In genomic region chr4:184472540-184473264, GRCh38 we compare ENCODE assay signal across 8 cellular contexts. TPM values are rescaled to one million over a fixed set of nuclear protein-coding genes. Genes with fewer than 3 reads are reported as not detected.
A peak's percentile ranks its signal among the peaks of the same experiment; 100 is the strongest.
DNase-seq lines count a peak whose midpoint lies in the region; ATAC-seq and TF ChIP-seq lines count a peak whose summit lies in the region.

No MANE protein-coding gene starts in this region.

- H3K4me3 ChIP-seq in GM12865 (ENCODE audit: low read depth, low read length) (peak overlapping the region; percentile 83), mucosa of rectum (ENCODE audit: low read length in 2 of 2) (peak overlapping the region; percentile 82 to 98), stomach smooth muscle (ENCODE audit: low read length in 2 of 2) (peak overlapping the region; percentile 83 to 98)

- peak; percentile 29 for ATAC-seq in HG02885 (IDR thresholded peaks at IDR 0.05; ENCODE audit: poor library complexity, unreplicated experiment)
- ATAC-seq in activated T-cell treated with anti-CD3 and anti-CD28 coated beads, Interleukin-2, amount 50 U/mL, for 72 hours (replicated peaks in 1 of 2): peak; percentile 54 to 59
- ATAC-seq in esophagus mucosa: peak; percentile 50

- H3K9me3 Mint-ChIP-seq in activated T-cell treated with anti-CD3 and anti-CD28 coated beads, Interleukin-2, amount 50 U/mL, for 72 hours: no peaks in the 10 kb centered on the region

- H3K27me3 Mint-ChIP-seq in activated T-cell treated with anti-CD3 and anti-CD28 coated beads, Interleukin-2, amount 50 U/mL, for 72 hours (ENCODE audit: low read depth): no peaks in the 10 kb centered on the region

- H3K36me3 Mint-ChIP-seq in activated T-cell treated with anti-CD3 and anti-CD28 coated beads, Interleukin-2, amount 50 U/mL, for 72 hours (ENCODE audit: insufficient read depth in 2 of 2): peaks cover 18 to 22% of the 10 kb centered on the region in 2 donors

- H3K27me3 ChIP-seq in mucosa of rectum (ENCODE audit: control insufficient read depth in 2 of 2, insufficient read depth in 2 of 2, low read length in 2 of 2) (no peaks in the 10 kb centered on the region), stomach smooth muscle (ENCODE audit: control insufficient read depth in 1 of 2, insufficient read depth in 2 of 2, low read length in 2 of 2) (no peaks in the 10 kb centered on the region)

- H3K4me1 Mint-ChIP-seq in activated T-cell treated with anti-CD3 and anti-CD28 coated beads, Interleukin-2, amount 50 U/mL, for 72 hours (ENCODE audit: low read depth): peaks cover 54% of the 10 kb centered on the region

- peak overlapping the region; percentile 98 to 99 for H3K27ac ChIP-seq in mucosa of rectum (ENCODE audit: low read depth in 2 of 2, low read length in 2 of 2)
- H3K27ac ChIP-seq in stomach smooth muscle (ENCODE audit: low read length): peak overlapping the region; percentile 85

- peak overlapping the region; percentile 88 for H3K27ac Mint-ChIP-seq in activated T-cell treated with anti-CD3 and anti-CD28 coated beads, Interleukin-2, amount 50 U/mL, for 72 hours

- no peaks in the 10 kb centered on the region for H3K36me3 ChIP-seq in mucosa of rectum (ENCODE audit: control insufficient read depth in 2 of 2, insufficient read depth in 2 of 2, low read length in 2 of 2)
- H3K36me3 ChIP-seq in stomach smooth muscle (ENCODE audit: control insufficient read depth in 2 of 2, insufficient read depth in 2 of 2, low read length in 2 of 2): peaks cover 0 to 2% of the 10 kb centered on the region in 2 donors

- H3K9ac ChIP-seq in mucosa of rectum (ENCODE audit: low read depth in 1 of 2, low read length in 2 of 2) (peak overlapping the region; percentile 92 to 98), stomach smooth muscle (ENCODE audit: low read length in 2 of 2) (peak overlapping the region; percentile 80 to 88)

- DNase-seq in 8988T (peak; percentile 75), GM12865 (ENCODE audit: low read depth) (peak; percentile 83), NOMO-1 treated with dmso at 0.1 percent for 144 hours (lab: John Stamatoyannopoulos, UW; ENCODE audit: unreplicated experiment) (peak; percentile 56)
- DNase-seq in activated T-cell treated with anti-CD3 and anti-CD28 coated beads, Interleukin-2, amount 50 U/mL, for 72 hours: peak; percentile 78 to 83

- peak overlapping the region; percentile 84 to 96 for H3K4me3 Mint-ChIP-seq in activated T-cell treated with anti-CD3 and anti-CD28 coated beads, Interleukin-2, amount 50 U/mL, for 72 hours

- H3K4me1 ChIP-seq in mucosa of rectum (ENCODE audit: control insufficient read depth in 2 of 2, insufficient read depth in 2 of 2, low read length in 2 of 2) (peaks cover 25 to 35% of the 10 kb centered on the region in 2 donors), stomach smooth muscle (ENCODE audit: control insufficient read depth, insufficient read depth, low read length) (peaks cover 33% of the 10 kb centered on the region)

- TF ChIP-seq CTCF in GM12865 (IDR thresholded peaks at IDR 0.05; ENCODE audit: insufficient read depth, low read depth, low read length, missing control alignments): no peak

- H3K9me3 ChIP-seq in mucosa of rectum (ENCODE audit: control insufficient read depth in 2 of 2, low read length in 2 of 2) (no peaks in the 10 kb centered on the region), stomach smooth muscle (ENCODE audit: control insufficient read depth in 2 of 2, low read length in 2 of 2) (no peaks in the 10 kb centered on the region)

RNA-seq across cellular contexts. Expression of gene IRF2, which starts 1.6 kb away (rescaled TPM):
- 10 to 100 TPM; 70.3 TPM for total RNA-seq in activated T-cell treated with anti-CD3 and anti-CD28 coated beads, Interleukin-2, amount 50 U/mL, for 72 hours
- total RNA-seq in esophagus mucosa: 19.1 TPM

Comparison
In these comparisons a context has a peak if more than half of its experiments do, and no peak if none do; other contexts are left out.
1. Peak in every context shown above with its lines: DNase-seq, ATAC-seq, H3K4me3 ChIP-seq and H3K27ac ChIP-seq.